ENCODE assay signal across 1 cellular context in genomic region chr16:592518-593306, GRCh38.
TF ChIP-seq lines count a peak whose summit lies in the region.

No MANE protein-coding gene starts in this region.

TF ChIP-seq in HepG2, 621 proteins besides CTCF, POLR2A, EP300 and RAD21 (continued from another document and continues in another):
- TF ChIP-seq, protein P1, sequence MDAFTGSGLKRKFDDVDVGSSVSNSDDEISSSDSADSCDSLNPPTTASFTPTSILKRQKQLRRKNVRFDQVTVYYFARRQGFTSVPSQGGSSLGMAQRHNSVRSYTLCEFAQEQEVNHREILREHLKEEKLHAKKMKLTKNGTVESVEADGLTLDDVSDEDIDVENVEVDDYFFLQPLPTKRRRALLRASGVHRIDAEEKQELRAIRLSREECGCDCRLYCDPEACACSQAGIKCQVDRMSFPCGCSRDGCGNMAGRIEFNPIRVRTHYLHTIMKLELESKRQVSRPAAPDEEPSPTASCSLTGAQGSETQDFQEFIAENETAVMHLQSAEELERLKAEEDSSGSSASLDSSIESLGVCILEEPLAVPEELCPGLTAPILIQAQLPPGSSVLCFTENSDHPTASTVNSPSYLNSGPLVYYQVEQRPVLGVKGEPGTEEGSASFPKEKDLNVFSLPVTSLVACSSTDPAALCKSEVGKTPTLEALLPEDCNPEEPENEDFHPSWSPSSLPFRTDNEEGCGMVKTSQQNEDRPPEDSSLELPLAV (CRISPR knock-in tag; conservative IDR thresholded peaks at IDR 0.05; ENCODE audit: low read depth), result no peak
- TF ChIP-seq ZMAT3 (CRISPR knock-in tag; conservative IDR thresholded peaks at IDR 0.05), result 0 out of 2 replicates have a peak, but pooled peaks have one; percentile 7
- no peak for TF ChIP-seq JDP2 (CRISPR knock-in tag; IDR thresholded peaks at IDR 0.05; ENCODE audit: borderline replicate concordance)
- TF ChIP-seq SMAD1 (CRISPR knock-in tag; IDR thresholded peaks at IDR 0.05; ENCODE audit: borderline replicate concordance, low read depth), result no peak
- TF ChIP-seq, protein P2, sequence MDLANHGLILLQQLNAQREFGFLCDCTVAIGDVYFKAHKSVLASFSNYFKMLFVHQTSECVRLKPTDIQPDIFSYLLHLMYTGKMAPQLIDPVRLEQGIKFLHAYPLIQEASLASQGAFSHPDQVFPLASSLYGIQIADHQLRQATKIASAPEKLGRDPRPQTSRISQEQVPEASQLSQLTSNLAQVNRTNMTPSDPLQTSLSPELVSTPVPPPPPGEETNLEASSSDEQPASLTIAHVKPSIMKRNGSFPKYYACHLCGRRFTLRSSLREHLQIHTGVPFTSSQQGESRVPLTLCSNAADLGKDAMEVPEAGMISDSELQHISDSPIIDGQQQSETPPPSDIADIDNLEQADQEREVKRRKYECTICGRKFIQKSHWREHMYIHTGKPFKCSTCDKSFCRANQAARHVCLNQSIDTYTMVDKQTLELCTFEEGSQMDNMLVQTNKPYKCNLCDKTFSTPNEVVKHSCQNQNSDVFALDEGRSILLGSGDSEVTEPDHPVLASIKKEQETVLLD (CRISPR knock-in tag; IDR thresholded peaks at IDR 0.05; ENCODE audit: low read depth), result no peak
- TF ChIP-seq SIN3A (IDR thresholded peaks at IDR 0.05; ENCODE audit: borderline replicate concordance, low read depth, low read length), result no peak
- TF ChIP-seq ZNF101 (CRISPR knock-in tag; IDR thresholded peaks at IDR 0.05; ENCODE audit: borderline replicate concordance, low read depth), result no peak
- TF ChIP-seq ZNF841 (CRISPR knock-in tag; IDR thresholded peaks at IDR 0.05; ENCODE audit: borderline replicate concordance), result no peak
- TF ChIP-seq ZNF136 (CRISPR knock-in tag; IDR thresholded peaks at IDR 0.05; ENCODE audit: low read depth), result no peak
- no peak for TF ChIP-seq NFE2L2 (IDR thresholded peaks at IDR 0.05; ENCODE audit: low read length)
- no peak for TF ChIP-seq ISX (CRISPR knock-in tag; conservative IDR thresholded peaks at IDR 0.05)
- TF ChIP-seq, protein P3, sequence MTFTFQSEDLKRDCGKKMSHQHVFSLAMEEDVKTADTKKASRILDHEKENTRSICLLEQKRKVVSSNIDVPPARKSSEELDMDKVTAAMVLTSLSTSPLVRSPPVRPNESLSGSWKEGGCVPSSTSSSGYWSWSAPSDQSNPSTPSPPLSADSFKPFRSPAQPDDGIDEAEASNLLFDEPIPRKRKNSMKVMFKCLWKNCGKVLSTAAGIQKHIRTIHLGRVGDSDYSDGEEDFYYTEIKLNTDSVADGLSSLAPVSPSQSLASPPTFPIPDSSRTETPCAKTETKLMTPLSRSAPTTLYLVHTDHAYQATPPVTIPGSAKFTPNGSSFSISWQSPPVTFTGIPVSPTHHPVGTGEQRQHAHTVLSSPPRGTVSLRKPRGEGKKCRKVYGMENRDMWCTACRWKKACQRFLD (CRISPR knock-in tag; IDR thresholded peaks at IDR 0.05; ENCODE audit: borderline replicate concordance), result no peak
- TF ChIP-seq ZBED4 (CRISPR knock-in tag; IDR thresholded peaks at IDR 0.05; ENCODE audit: borderline replicate concordance), result no peak
- no peak for TF ChIP-seq SP5 (CRISPR knock-in tag; IDR thresholded peaks at IDR 0.05; ENCODE audit: borderline replicate concordance, low read depth)
- no peak for TF ChIP-seq ZNF317 (CRISPR knock-in tag; IDR thresholded peaks at IDR 0.05)
- TF ChIP-seq, protein P4, sequence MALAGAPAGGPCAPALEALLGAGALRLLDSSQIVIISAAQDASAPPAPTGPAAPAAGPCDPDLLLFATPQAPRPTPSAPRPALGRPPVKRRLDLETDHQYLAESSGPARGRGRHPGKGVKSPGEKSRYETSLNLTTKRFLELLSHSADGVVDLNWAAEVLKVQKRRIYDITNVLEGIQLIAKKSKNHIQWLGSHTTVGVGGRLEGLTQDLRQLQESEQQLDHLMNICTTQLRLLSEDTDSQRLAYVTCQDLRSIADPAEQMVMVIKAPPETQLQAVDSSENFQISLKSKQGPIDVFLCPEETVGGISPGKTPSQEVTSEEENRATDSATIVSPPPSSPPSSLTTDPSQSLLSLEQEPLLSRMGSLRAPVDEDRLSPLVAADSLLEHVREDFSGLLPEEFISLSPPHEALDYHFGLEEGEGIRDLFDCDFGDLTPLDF (CRISPR knock-in tag; IDR thresholded peaks at IDR 0.05), result no peak
- no peak for TF ChIP-seq RFX3 (CRISPR knock-in tag; IDR thresholded peaks at IDR 0.05)
- TF ChIP-seq TARDBP (CRISPR knock-in tag; IDR thresholded peaks at IDR 0.05), result no peak
- no peak for TF ChIP-seq KDM1A (CRISPR knock-in tag; IDR thresholded peaks at IDR 0.05)
- no peak for TF ChIP-seq TRIM22 (IDR thresholded peaks at IDR 0.05)
- TF ChIP-seq, protein P5, sequence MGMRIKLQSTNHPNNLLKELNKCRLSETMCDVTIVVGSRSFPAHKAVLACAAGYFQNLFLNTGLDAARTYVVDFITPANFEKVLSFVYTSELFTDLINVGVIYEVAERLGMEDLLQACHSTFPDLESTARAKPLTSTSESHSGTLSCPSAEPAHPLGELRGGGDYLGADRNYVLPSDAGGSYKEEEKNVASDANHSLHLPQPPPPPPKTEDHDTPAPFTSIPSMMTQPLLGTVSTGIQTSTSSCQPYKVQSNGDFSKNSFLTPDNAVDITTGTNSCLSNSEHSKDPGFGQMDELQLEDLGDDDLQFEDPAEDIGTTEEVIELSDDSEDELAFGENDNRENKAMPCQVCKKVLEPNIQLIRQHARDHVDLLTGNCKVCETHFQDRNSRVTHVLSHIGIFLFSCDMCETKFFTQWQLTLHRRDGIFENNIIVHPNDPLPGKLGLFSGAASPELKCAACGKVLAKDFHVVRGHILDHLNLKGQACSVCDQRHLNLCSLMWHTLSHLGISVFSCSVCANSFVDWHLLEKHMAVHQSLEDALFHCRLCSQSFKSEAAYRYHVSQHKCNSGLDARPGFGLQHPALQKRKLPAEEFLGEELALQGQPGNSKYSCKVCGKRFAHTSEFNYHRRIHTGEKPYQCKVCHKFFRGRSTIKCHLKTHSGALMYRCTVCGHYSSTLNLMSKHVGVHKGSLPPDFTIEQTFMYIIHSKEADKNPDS (CRISPR knock-in tag; IDR thresholded peaks at IDR 0.05), result no peak
- no peak for TF ChIP-seq ADNP (CRISPR knock-in tag; IDR thresholded peaks at IDR 0.05)
- TF ChIP-seq SIN3B (IDR thresholded peaks at IDR 0.05; ENCODE audit: low read length), result no peak
- TF ChIP-seq, protein P6, sequence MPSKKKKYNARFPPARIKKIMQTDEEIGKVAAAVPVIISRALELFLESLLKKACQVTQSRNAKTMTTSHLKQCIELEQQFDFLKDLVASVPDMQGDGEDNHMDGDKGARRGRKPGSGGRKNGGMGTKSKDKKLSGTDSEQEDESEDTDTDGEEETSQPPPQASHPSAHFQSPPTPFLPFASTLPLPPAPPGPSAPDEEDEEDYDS (CRISPR knock-in tag; IDR thresholded peaks at IDR 0.05), result no peak
- TF ChIP-seq ZBTB21 (CRISPR knock-in tag; IDR thresholded peaks at IDR 0.05), result no peak
- no peak for TF ChIP-seq ZNF597 (CRISPR knock-in tag; IDR thresholded peaks at IDR 0.05)
- no peak for TF ChIP-seq ZBTB3 (CRISPR knock-in tag; IDR thresholded peaks at IDR 0.05; ENCODE audit: borderline replicate concordance, low read depth)
- no peak for TF ChIP-seq ZNF780A (CRISPR knock-in tag; IDR thresholded peaks at IDR 0.05)
- TF ChIP-seq NFKB2 (CRISPR knock-in tag; IDR thresholded peaks at IDR 0.05; ENCODE audit: borderline replicate concordance), result peak; percentile 49; the same call in 1 of the 2 replicates
- TF ChIP-seq ZNF513 (CRISPR knock-in tag; conservative IDR thresholded peaks at IDR 0.05), result no peak
- no peak for TF ChIP-seq JARID2 (CRISPR knock-in tag; IDR thresholded peaks at IDR 0.05; ENCODE audit: insufficient replicate concordance)
- TF ChIP-seq SATB2 (CRISPR knock-in tag; IDR thresholded peaks at IDR 0.05), result no peak
- TF ChIP-seq ZNF782 (CRISPR knock-in tag; IDR thresholded peaks at IDR 0.05; ENCODE audit: borderline replicate concordance), result no peak
- TF ChIP-seq E2F5 (CRISPR knock-in tag; conservative IDR thresholded peaks at IDR 0.05), result no peak
- no peak for TF ChIP-seq HMGA1 (CRISPR knock-in tag; conservative IDR thresholded peaks at IDR 0.05)
- no peak for TF ChIP-seq ZNF550 (CRISPR knock-in tag; IDR thresholded peaks at IDR 0.05; ENCODE audit: borderline replicate concordance)
- TF ChIP-seq IKZF5 (CRISPR knock-in tag; IDR thresholded peaks at IDR 0.05), result no peak
- no peak for TF ChIP-seq DNMT1 (CRISPR knock-in tag; IDR thresholded peaks at IDR 0.05)
- TF ChIP-seq ATRX (CRISPR knock-in tag; IDR thresholded peaks at IDR 0.05; ENCODE audit: borderline replicate concordance), result no peak
- TF ChIP-seq SYNCRIP (IDR thresholded peaks at IDR 0.05; ENCODE audit: insufficient read depth, low read depth, low read length), result no peak
